Comparison of ENCODE assay signal across 22 cellular contexts in the genomic region with DNA sequence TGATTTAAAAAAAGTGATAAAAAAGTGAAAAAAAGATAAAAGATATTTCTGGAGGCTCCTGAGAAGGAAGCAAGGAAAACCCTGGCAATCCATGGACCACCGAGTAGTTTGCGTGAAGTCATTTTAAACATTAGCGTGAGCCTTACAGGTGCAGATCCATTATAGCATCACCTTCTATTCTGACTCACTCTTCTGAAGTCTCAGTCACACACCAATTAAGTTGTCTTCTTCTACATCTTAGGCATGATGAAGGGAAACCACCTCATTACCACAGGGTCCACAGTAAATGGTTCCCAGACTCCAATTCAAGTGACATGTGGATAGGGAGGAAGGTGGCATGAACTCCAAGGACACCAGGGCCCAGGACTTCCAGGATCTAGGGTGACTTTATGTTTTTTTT.
DNase-seq lines count a peak whose midpoint lies in the region; ATAC-seq lines count a peak whose summit lies in the region.
"Had no signal": no experiment of that assay in that cellular context is flagged by ENCODE, and none has a peak within 500 bp of the region (broad histone marks: within the 10 kb centered on the region; RNA-seq: fewer than 3 reads in every experiment).

No MANE protein-coding gene starts in this region.

- peaks cover 91% of the 10 kb centered on the region for H3K4me1 Mint-ChIP-seq in activated CD4-positive, alpha-beta T cell treated with anti-CD3 and anti-CD28 coated beads for 36 hours
- H3K4me1 Mint-ChIP-seq in stimulated activated naive CD8-positive, alpha-beta T cell treated with anti-CD3 and anti-CD28 coated beads, Interleukin-15, amount 100 ng/mL, for 72 hours, result peaks cover 87% of the 10 kb centered on the region
- H3K4me1 Mint-ChIP-seq in memory B cell, result peaks cover 23% of the 10 kb centered on the region
- H3K4me1 Mint-ChIP-seq in effector memory CD8-positive, alpha-beta T cell (ENCODE audit: low read depth in 2 of 2), result peaks cover 3 to 6% of the 10 kb centered on the region in 2 donors

- H3K9me3 Mint-ChIP-seq in activated CD4-positive, alpha-beta T cell treated with anti-CD3 and anti-CD28 coated beads for 36 hours (ENCODE audit: low read depth), result no peaks in the 10 kb centered on the region
- H3K9me3 Mint-ChIP-seq in stimulated activated naive CD8-positive, alpha-beta T cell treated with anti-CD3 and anti-CD28 coated beads, Interleukin-15, amount 100 ng/mL, for 72 hours, result no peaks in the 10 kb centered on the region
- H3K9me3 Mint-ChIP-seq in memory B cell, result no peaks in the 10 kb centered on the region
- no peaks in the 10 kb centered on the region for H3K9me3 Mint-ChIP-seq in effector memory CD8-positive, alpha-beta T cell
- H3K9me3 Mint-ChIP-seq: H9 had no signal

- DNase-seq in activated CD4-positive, alpha-beta T cell treated with anti-CD3 and anti-CD28 coated beads for 36 hours, result no peak
- DNase-seq in activated CD4-positive, alpha-beta T cell treated with anti-CD3 and anti-CD28 coated beads, Interleukin-2, amount 50 U/mL, for 48 hours, result no peak
- DNase-seq in stimulated activated naive CD8-positive, alpha-beta T cell treated with anti-CD3 and anti-CD28 coated beads, Interleukin-15, amount 100 ng/mL, for 72 hours, result no peak
- DNase-seq in stimulated activated naive CD8-positive, alpha-beta T cell treated with anti-CD3 and anti-CD28 coated beads, Interleukin-15, Interleukin-2, amounts not matched to agents 100 U/mL and 50 U/mL, for 24 hours, result no peak
- DNase-seq in memory B cell (ENCODE audit: low spot score in 2 of 2) (no peak), NCI-H1092 treated with DMSO at 0.1 percent for 48 hours (lab: John Stamatoyannopoulos, UW) (no peak), NCI-H2227 (lab: John Stamatoyannopoulos, UW; ENCODE audit: unreplicated experiment) (no peak)
- DNase-seq in effector memory CD8-positive, alpha-beta T cell, result no peak
- DNase-seq: 8988T; C1 segment of cervical spinal cord; DMS53; GDM1; GM23248; H9; NCI-H1105; NCI-H146; NCI-H2029; NCI-H345; NCI-H524; NCI-H774; NK-92 treated with Interleukin-12 subunit alpha and Interleukin-12 subunit beta, amount 100 ng/mL, for 24 hours; SHP77 treated with DMSO at 0.1 percent for 48 hours had no signal

- POLR2A ChIA-PET in activated CD4-positive, alpha-beta T cell treated with anti-CD3 and anti-CD28 coated beads for 36 hours (lab: Charles Lee), result no interaction called here

- no peak overlapping the region for H3K4me3 Mint-ChIP-seq in activated CD4-positive, alpha-beta T cell treated with anti-CD3 and anti-CD28 coated beads for 36 hours
- H3K4me3 Mint-ChIP-seq in stimulated activated naive CD8-positive, alpha-beta T cell treated with anti-CD3 and anti-CD28 coated beads, Interleukin-15, amount 100 ng/mL, for 72 hours, result no peak overlapping the region
- H3K4me3 Mint-ChIP-seq in memory B cell, result no peak overlapping the region
- H3K4me3 Mint-ChIP-seq in effector memory CD8-positive, alpha-beta T cell, result no peak overlapping the region
- H3K4me3 Mint-ChIP-seq: H9 had no signal

- H3K36me3 Mint-ChIP-seq in activated CD4-positive, alpha-beta T cell treated with anti-CD3 and anti-CD28 coated beads for 36 hours (ENCODE audit: low read depth), result peaks cover 81% of the 10 kb centered on the region
- H3K36me3 Mint-ChIP-seq in memory B cell, result peaks cover 28% of the 10 kb centered on the region
- H3K36me3 Mint-ChIP-seq in effector memory CD8-positive, alpha-beta T cell (ENCODE audit: insufficient read depth), result peaks cover 6% of the 10 kb centered on the region

- H3K27me3 Mint-ChIP-seq in activated CD4-positive, alpha-beta T cell treated with anti-CD3 and anti-CD28 coated beads for 36 hours, result no peaks in the 10 kb centered on the region
- H3K27me3 Mint-ChIP-seq in stimulated activated naive CD8-positive, alpha-beta T cell treated with anti-CD3 and anti-CD28 coated beads, Interleukin-15, amount 100 ng/mL, for 72 hours, result no peaks in the 10 kb centered on the region
- no peaks in the 10 kb centered on the region for H3K27me3 Mint-ChIP-seq in memory B cell
- no peaks in the 10 kb centered on the region for H3K27me3 Mint-ChIP-seq in effector memory CD8-positive, alpha-beta T cell

- CTCF ChIA-PET in activated CD4-positive, alpha-beta T cell treated with anti-CD3 and anti-CD28 coated beads for 36 hours (lab: Charles Lee), result interaction anchor here (1.1 kb wide), 1 partner anchor 15 kb away, joined by 3 read pairs; no protein-coding TSS in a partner anchor

- ATAC-seq in activated CD4-positive, alpha-beta T cell treated with anti-CD3 and anti-CD28 coated beads for 36 hours, result peak; percentile 77
- ATAC-seq in stimulated activated naive CD8-positive, alpha-beta T cell treated with anti-CD3 and anti-CD28 coated beads, Interleukin-15, amount 100 ng/mL, for 72 hours, result peak; percentile 75
- no peak for ATAC-seq in stimulated activated naive CD8-positive, alpha-beta T cell treated with anti-CD3 and anti-CD28 coated beads, Interleukin-15, Interleukin-2, amounts not matched to agents 100 U/mL and 50 U/mL, for 24 hours
- ATAC-seq in memory B cell (ENCODE audit: low read depth), result no peak
- no peak for ATAC-seq in effector memory CD8-positive, alpha-beta T cell (replicated peaks)

- intact Hi-C loops in activated CD4-positive, alpha-beta T cell treated with anti-CD3 and anti-CD28 coated beads for 36 hours (cut with DNase I, micrococcal nuclease), result loop anchor here in 1 of 2 experiments (5.0 kb wide), 1 partner anchor 51 kb away; no protein-coding TSS in a partner anchor

- peak overlapping the region; percentile 78 for H3K27ac Mint-ChIP-seq in activated CD4-positive, alpha-beta T cell treated with anti-CD3 and anti-CD28 coated beads for 36 hours
- no peak overlapping the region for H3K27ac Mint-ChIP-seq in stimulated activated naive CD8-positive, alpha-beta T cell treated with anti-CD3 and anti-CD28 coated beads, Interleukin-15, amount 100 ng/mL, for 72 hours
- H3K27ac Mint-ChIP-seq in memory B cell, result peak overlapping the region; percentile 18
- no peak overlapping the region for H3K27ac Mint-ChIP-seq in effector memory CD8-positive, alpha-beta T cell
- H3K27ac Mint-ChIP-seq: H9 had no signal

Comparison
In these comparisons a context has a peak if more than half of its experiments do, and no peak if none do; other contexts are left out.
1. ATAC-seq: peak in activated CD4-positive, alpha-beta T cell treated with anti-CD3 and anti-CD28 coated beads for 36 hours (single experiment) and stimulated activated naive CD8-positive, alpha-beta T cell treated with anti-CD3 and anti-CD28 coated beads, Interleukin-15, amount 100 ng/mL, for 72 hours (single experiment); none in stimulated activated naive CD8-positive, alpha-beta T cell treated with anti-CD3 and anti-CD28 coated beads, Interleukin-15, Interleukin-2, amounts not matched to agents 100 U/mL and 50 U/mL, for 24 hours (single experiment), memory B cell (single experiment) and effector memory CD8-positive, alpha-beta T cell (single experiment).
2. H3K27ac Mint-ChIP-seq: peak in activated CD4-positive, alpha-beta T cell treated with anti-CD3 and anti-CD28 coated beads for 36 hours (single experiment) and memory B cell (single experiment); none in stimulated activated naive CD8-positive, alpha-beta T cell treated with anti-CD3 and anti-CD28 coated beads, Interleukin-15, amount 100 ng/mL, for 72 hours (0 of 2) and effector memory CD8-positive, alpha-beta T cell (0 of 2).